In the genomic region with DNA sequence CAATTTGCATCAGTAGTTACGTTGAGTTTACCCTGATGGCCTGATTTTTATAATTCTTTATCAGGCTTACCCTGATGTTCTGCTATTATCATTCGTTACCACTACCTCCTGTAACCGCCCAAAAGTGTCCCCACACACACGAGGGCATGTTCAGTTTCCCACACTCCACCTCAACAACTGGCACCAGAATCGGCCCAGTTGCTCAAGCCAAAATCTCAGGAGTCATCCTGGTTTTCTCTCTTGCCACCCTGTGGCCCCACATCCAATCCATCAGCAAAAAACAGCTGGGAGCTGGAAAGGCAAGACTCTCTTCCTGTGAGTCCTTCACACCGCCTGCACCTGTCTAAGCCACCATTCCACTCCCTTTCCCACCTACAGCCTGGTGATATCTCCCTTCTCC, we compare ENCODE assay signal across 9 cellular contexts.
DNase-seq lines count a peak whose midpoint lies in the region; ATAC-seq, FAIRE-seq and TF ChIP-seq lines count a peak whose summit lies in the region.
"Had no signal": no experiment of that assay in that cellular context is flagged by ENCODE, and none has a peak within 500 bp of the region (broad histone marks: within the 10 kb centered on the region; RNA-seq: fewer than 3 reads in every experiment).

No MANE protein-coding gene starts in this region.

- no peak overlapping the region for H3K27ac ChIP-seq in astrocyte (ENCODE audit: low read depth, low read length)

- peak overlapping the region; percentile 96 for H2AFZ ChIP-seq in astrocyte (ENCODE audit: low read depth, low read length)

- DNase-seq in activated T-cell treated with anti-CD3 and anti-CD28 coated beads, Interleukin-2, amount 50 U/mL, for 72 hours, result no peak
- DNase-seq in activated T-cell treated with anti-CD3 and anti-CD28 coated beads, Interleukin-2, amount 50 U/mL, for 1 hour, result no peak
- DNase-seq in astrocyte (ENCODE audit: low read depth) (no peak), medulla oblongata (ENCODE audit: extremely low spot score) (peak; percentile 13), type B pancreatic cell (ENCODE audit: extremely low spot score, unreplicated experiment) (no peak), SK-N-DZ (ENCODE audit: low spot score) (no peak), NCI-H82 treated with DMSO at 0.1 percent for 48 hours (lab: John Stamatoyannopoulos, UW; ENCODE audit: unreplicated experiment) (no peak)
- no peak for DNase-seq in activated CD4-positive, CD25-positive, alpha-beta regulatory T cell (lab: John Stamatoyannopoulos, UW)
- DNase-seq: posterior cingulate gyrus had no signal

- no peaks in the 10 kb centered on the region for H3K36me3 ChIP-seq in astrocyte (ENCODE audit: insufficient read depth, low read length)

- TF ChIP-seq CTCF in astrocyte (IDR thresholded peaks at IDR 0.05; ENCODE audit: insufficient read depth, low read depth, low read length), result no peak
- TF ChIP-seq CTCF in type B pancreatic cell (conservative IDR thresholded peaks at IDR 0.05), result no peak

- H3K9me3 Mint-ChIP-seq in activated T-cell treated with anti-CD3 and anti-CD28 coated beads, Interleukin-2, amount 50 U/mL, for 72 hours, result peaks cover 1 to 2% of the 10 kb centered on the region in 2 donors
- H3K9me3 Mint-ChIP-seq in astrocyte (ENCODE audit: unreplicated experiment) (no peaks in the 10 kb centered on the region), type B pancreatic cell (no peaks in the 10 kb centered on the region)

- no peaks in the 10 kb centered on the region for H3K27me3 ChIP-seq in astrocyte (ENCODE audit: insufficient read depth, low read length)

- H3K4me1 ChIP-seq in astrocyte (ENCODE audit: insufficient read depth, low read length), result no peaks in the 10 kb centered on the region

- no peaks in the 10 kb centered on the region for H4K20me1 ChIP-seq in astrocyte (ENCODE audit: insufficient read depth, low read length)

- FAIRE-seq in astrocyte (lab: Jason Lieb, UNC), result no peak

- no peak for ATAC-seq in activated T-cell treated with anti-CD3 and anti-CD28 coated beads, Interleukin-2, amount 50 U/mL, for 72 hours (replicated peaks in 1 of 2)

- no peaks in the 10 kb centered on the region for H3K9me3 ChIP-seq in astrocyte (ENCODE audit: insufficient read depth, low read depth, low read length)

- no peaks in the 10 kb centered on the region for H3K36me3 Mint-ChIP-seq in activated T-cell treated with anti-CD3 and anti-CD28 coated beads, Interleukin-2, amount 50 U/mL, for 72 hours (ENCODE audit: insufficient read depth in 2 of 2)
- H3K36me3 Mint-ChIP-seq in astrocyte (ENCODE audit: low read depth, unreplicated experiment) (no peaks in the 10 kb centered on the region), type B pancreatic cell (no peaks in the 10 kb centered on the region)

- H3K27me3 Mint-ChIP-seq in activated T-cell treated with anti-CD3 and anti-CD28 coated beads, Interleukin-2, amount 50 U/mL, for 72 hours (ENCODE audit: low read depth), result no peaks in the 10 kb centered on the region
- H3K27me3 Mint-ChIP-seq in astrocyte (ENCODE audit: low read depth, unreplicated experiment) (peaks cover 10% of the 10 kb centered on the region), type B pancreatic cell (peaks cover 7% of the 10 kb centered on the region)

- peak overlapping the region; percentile 96 for H3K4me2 ChIP-seq in astrocyte (ENCODE audit: low read length)

- H3K79me2 ChIP-seq in astrocyte (ENCODE audit: insufficient read depth, low read length), result no peaks in the 10 kb centered on the region

- peak overlapping the region; percentile 83 for H3K9ac ChIP-seq in astrocyte (ENCODE audit: low read length)

- H3K27ac Mint-ChIP-seq in activated T-cell treated with anti-CD3 and anti-CD28 coated beads, Interleukin-2, amount 50 U/mL, for 72 hours, result peak overlapping the region; percentile 91
- H3K27ac Mint-ChIP-seq in astrocyte (ENCODE audit: unreplicated experiment) (no peak overlapping the region), type B pancreatic cell (no peak overlapping the region)

- H3K4me3 Mint-ChIP-seq in activated T-cell treated with anti-CD3 and anti-CD28 coated beads, Interleukin-2, amount 50 U/mL, for 72 hours, result peak overlapping the region; percentile 93 to 94
- peak overlapping the region; percentile 92 for H3K4me3 Mint-ChIP-seq in astrocyte (ENCODE audit: unreplicated experiment)
- H3K4me3 Mint-ChIP-seq in type B pancreatic cell, result peak overlapping the region; percentile 99

- peaks cover 9% of the 10 kb centered on the region for H3K4me1 Mint-ChIP-seq in activated T-cell treated with anti-CD3 and anti-CD28 coated beads, Interleukin-2, amount 50 U/mL, for 72 hours (ENCODE audit: low read depth)
- peaks cover 3% of the 10 kb centered on the region for H3K4me1 Mint-ChIP-seq in astrocyte (ENCODE audit: low read depth, unreplicated experiment)
- peaks cover 11% of the 10 kb centered on the region for H3K4me1 Mint-ChIP-seq in type B pancreatic cell (ENCODE audit: unreplicated experiment)

- H3K4me3 ChIP-seq in astrocyte (ENCODE audit: insufficient read depth, low read depth, low read length), result peak overlapping the region; percentile 87
